In the genomic region with DNA sequence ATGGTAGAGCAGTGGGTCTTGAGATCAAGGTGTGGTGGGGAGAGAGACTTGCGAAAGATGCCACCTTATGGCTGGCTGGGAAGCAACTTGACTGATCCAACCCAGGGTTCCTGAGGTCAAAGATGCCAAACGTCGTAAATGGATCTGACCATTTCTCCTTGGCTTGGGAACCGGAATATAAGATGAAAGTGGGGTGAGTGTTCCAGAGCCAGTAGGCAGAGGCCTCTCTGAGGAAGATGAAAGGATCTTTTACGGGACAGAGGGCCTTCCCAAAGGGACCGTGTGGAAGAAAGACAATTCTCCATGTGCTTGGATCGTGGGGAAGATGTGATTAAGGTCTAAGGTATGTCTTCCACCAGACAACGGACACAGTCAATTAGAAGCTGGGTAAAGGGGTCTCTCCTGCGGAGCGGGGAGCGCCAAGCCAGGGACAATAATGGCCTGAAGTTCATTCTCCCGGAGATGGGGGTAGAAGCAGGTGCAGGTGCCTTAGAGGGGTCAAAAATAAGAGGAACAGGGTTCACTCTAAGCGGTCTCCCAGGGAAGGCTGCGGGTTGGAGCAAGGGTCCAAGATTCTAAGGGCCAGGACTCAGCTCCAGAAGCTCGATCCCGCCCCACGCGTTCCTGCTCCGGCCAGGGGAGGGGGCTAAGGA, we compare ENCODE assay signal across 1 cellular context.
TF ChIP-seq lines count a peak whose summit lies in the region.

No MANE protein-coding gene starts in this region.

TF ChIP-seq in WTC11, 78 proteins besides CTCF, POLR2A, EP300 and RAD21 (continued from another document):
- TF ChIP-seq, protein P1, sequence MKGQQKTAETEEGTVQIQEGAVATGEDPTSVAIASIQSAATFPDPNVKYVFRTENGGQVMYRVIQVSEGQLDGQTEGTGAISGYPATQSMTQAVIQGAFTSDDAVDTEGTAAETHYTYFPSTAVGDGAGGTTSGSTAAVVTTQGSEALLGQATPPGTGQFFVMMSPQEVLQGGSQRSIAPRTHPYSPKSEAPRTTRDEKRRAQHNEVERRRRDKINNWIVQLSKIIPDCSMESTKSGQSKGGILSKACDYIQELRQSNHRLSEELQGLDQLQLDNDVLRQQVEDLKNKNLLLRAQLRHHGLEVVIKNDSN (CRISPR knock-in tag; IDR thresholded peaks at IDR 0.05), result no peak
- no peak for TF ChIP-seq TP53 (CRISPR knock-in tag; IDR thresholded peaks at IDR 0.05)
- TF ChIP-seq, protein P2, sequence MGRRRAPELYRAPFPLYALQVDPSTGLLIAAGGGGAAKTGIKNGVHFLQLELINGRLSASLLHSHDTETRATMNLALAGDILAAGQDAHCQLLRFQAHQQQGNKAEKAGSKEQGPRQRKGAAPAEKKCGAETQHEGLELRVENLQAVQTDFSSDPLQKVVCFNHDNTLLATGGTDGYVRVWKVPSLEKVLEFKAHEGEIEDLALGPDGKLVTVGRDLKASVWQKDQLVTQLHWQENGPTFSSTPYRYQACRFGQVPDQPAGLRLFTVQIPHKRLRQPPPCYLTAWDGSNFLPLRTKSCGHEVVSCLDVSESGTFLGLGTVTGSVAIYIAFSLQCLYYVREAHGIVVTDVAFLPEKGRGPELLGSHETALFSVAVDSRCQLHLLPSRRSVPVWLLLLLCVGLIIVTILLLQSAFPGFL (CRISPR knock-in tag; IDR thresholded peaks at IDR 0.05; ENCODE audit: borderline replicate concordance), result no peak
- no peak for TF ChIP-seq CREB1 (CRISPR knock-in tag; IDR thresholded peaks at IDR 0.05)
- TF ChIP-seq, protein P3, sequence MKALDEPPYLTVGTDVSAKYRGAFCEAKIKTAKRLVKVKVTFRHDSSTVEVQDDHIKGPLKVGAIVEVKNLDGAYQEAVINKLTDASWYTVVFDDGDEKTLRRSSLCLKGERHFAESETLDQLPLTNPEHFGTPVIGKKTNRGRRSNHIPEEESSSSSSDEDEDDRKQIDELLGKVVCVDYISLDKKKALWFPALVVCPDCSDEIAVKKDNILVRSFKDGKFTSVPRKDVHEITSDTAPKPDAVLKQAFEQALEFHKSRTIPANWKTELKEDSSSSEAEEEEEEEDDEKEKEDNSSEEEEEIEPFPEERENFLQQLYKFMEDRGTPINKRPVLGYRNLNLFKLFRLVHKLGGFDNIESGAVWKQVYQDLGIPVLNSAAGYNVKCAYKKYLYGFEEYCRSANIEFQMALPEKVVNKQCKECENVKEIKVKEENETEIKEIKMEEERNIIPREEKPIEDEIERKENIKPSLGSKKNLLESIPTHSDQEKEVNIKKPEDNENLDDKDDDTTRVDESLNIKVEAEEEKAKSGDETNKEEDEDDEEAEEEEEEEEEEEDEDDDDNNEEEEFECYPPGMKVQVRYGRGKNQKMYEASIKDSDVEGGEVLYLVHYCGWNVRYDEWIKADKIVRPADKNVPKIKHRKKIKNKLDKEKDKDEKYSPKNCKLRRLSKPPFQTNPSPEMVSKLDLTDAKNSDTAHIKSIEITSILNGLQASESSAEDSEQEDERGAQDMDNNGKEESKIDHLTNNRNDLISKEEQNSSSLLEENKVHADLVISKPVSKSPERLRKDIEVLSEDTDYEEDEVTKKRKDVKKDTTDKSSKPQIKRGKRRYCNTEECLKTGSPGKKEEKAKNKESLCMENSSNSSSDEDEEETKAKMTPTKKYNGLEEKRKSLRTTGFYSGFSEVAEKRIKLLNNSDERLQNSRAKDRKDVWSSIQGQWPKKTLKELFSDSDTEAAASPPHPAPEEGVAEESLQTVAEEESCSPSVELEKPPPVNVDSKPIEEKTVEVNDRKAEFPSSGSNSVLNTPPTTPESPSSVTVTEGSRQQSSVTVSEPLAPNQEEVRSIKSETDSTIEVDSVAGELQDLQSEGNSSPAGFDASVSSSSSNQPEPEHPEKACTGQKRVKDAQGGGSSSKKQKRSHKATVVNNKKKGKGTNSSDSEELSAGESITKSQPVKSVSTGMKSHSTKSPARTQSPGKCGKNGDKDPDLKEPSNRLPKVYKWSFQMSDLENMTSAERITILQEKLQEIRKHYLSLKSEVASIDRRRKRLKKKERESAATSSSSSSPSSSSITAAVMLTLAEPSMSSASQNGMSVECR (CRISPR knock-in tag; IDR thresholded peaks at IDR 0.05; ENCODE audit: borderline replicate concordance), result no peak
- no peak for TF ChIP-seq ZNF416 (CRISPR knock-in tag; IDR thresholded peaks at IDR 0.05)
- no peak for TF ChIP-seq ZNF219 (CRISPR knock-in tag; IDR thresholded peaks at IDR 0.05; ENCODE audit: borderline replicate concordance)
- TF ChIP-seq, protein P4, sequence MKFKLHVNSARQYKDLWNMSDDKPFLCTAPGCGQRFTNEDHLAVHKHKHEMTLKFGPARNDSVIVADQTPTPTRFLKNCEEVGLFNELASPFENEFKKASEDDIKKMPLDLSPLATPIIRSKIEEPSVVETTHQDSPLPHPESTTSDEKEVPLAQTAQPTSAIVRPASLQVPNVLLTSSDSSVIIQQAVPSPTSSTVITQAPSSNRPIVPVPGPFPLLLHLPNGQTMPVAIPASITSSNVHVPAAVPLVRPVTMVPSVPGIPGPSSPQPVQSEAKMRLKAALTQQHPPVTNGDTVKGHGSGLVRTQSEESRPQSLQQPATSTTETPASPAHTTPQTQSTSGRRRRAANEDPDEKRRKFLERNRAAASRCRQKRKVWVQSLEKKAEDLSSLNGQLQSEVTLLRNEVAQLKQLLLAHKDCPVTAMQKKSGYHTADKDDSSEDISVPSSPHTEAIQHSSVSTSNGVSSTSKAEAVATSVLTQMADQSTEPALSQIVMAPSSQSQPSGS (CRISPR knock-in tag; IDR thresholded peaks at IDR 0.05; ENCODE audit: borderline replicate concordance, low read depth), result no peak
- no peak for TF ChIP-seq NR3C1 (CRISPR knock-in tag; conservative IDR thresholded peaks at IDR 0.05; ENCODE audit: low read depth)
- TF ChIP-seq FOXK1 (CRISPR knock-in tag; IDR thresholded peaks at IDR 0.05), result no peak
- no peak for TF ChIP-seq ZNF317 (CRISPR knock-in tag; IDR thresholded peaks at IDR 0.05; ENCODE audit: borderline replicate concordance, low read depth)
